In the genomic region with DNA sequence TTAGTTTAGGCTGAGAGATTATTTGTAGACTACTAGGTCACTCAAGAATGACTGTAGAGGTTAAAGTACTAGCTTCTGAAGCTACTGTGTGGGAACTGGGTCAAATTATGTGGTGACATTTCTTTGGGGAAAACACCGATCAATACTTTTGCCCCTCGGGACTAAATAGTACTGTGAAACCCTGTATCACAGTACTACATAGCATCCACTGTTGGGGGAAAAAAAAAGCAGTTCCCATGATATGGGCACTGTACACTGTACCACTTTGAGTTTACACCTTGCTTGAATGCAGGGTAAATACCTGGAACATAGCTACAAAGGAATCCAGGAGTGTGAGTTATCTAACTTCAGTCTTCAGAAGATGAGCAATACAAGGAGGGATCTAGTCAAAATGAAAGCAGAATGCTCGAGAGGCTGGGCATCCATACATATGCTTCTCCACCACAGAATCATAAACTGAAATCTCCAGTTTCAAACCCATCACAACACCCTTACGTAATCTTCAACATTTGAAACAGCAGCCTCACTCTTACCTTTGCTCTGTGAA, we compare ENCODE assay signal across 15 cellular contexts.
DNase-seq lines count a peak whose midpoint lies in the region; ATAC-seq, FAIRE-seq and TF ChIP-seq lines count a peak whose summit lies in the region.
"Had no signal": no experiment of that assay in that cellular context is flagged by ENCODE, and none has a peak within 500 bp of the region (broad histone marks: within the 10 kb centered on the region; RNA-seq: fewer than 3 reads in every experiment).

No MANE protein-coding gene starts in this region.

- DNase-seq in Peyer's patch (no peak), GM19239 (ENCODE audit: insufficient read length, low spot score) (no peak), islet precursor cell (no peak), omental fat pad (ENCODE audit: low spot score) (no peak)
- DNase-seq: activated CD4-positive, alpha-beta T cell treated with anti-CD3 and anti-CD28 coated beads, Interleukin-2, amount 50 U/mL, for 4 hours; activated effector memory CD4-positive, alpha-beta T cell treated with anti-CD3 and anti-CD28 coated beads, Interleukin-2, amount 50 U/mL, for 16 hours; HCEC 1CT; NCI-H1105; stimulated activated CD4-positive, alpha-beta T cell treated with anti-CD3 and anti-CD28 coated beads, Interleukin-12 subunit alpha, Interleukin-12 subunit beta, amount 100 ng/mL, for 4 hours had no signal

- H3K36me3 ChIP-seq in Loucy (ENCODE audit: insufficient read depth, low read length) (no peaks in the 10 kb centered on the region), Peyer's patch (no peaks in the 10 kb centered on the region)
- H3K36me3 ChIP-seq: BLaER1 treated with 17β-estradiol and CSF1 and Interleukin-3, amounts not matched to agents 10 nM and 100 nM had no signal

- no peak for FAIRE-seq in GM19239 (lab: Jason Lieb, UNC)

- H3K9me3 ChIP-seq in Loucy (ENCODE audit: insufficient read depth, low read depth, low read length) (no peaks in the 10 kb centered on the region), Peyer's patch (no peaks in the 10 kb centered on the region)
- H3K9me3 ChIP-seq: BLaER1 treated with 17β-estradiol and CSF1 and Interleukin-3, amounts not matched to agents 10 nM and 100 nM had no signal

- no peak overlapping the region for H3K27ac ChIP-seq in Peyer's patch
- H3K27ac ChIP-seq: BLaER1 treated with 17β-estradiol and CSF1 and Interleukin-3, amounts not matched to agents 10 nM and 100 nM; RWPE1 had no signal

- no peaks in the 10 kb centered on the region for H4K20me1 ChIP-seq in Loucy (ENCODE audit: insufficient read depth, low read length, poor library complexity, severe bottlenecking)
- H4K20me1 ChIP-seq: BLaER1 treated with 17β-estradiol and CSF1 and Interleukin-3, amounts not matched to agents 10 nM and 100 nM had no signal

- H3K9me2 ChIP-seq in Loucy (replicated peaks; ENCODE audit: low read depth, low read length): no peaks in the 10 kb centered on the region

- H3K27me3 ChIP-seq in Loucy (ENCODE audit: insufficient read depth, low read length, poor library complexity, severe bottlenecking) (no peaks in the 10 kb centered on the region), Peyer's patch (no peaks in the 10 kb centered on the region)
- H3K27me3 ChIP-seq: BLaER1 treated with 17β-estradiol and CSF1 and Interleukin-3, amounts not matched to agents 10 nM and 100 nM had no signal

- no peaks in the 10 kb centered on the region for H3K79me2 ChIP-seq in Loucy (ENCODE audit: insufficient read depth, low read length)

- H3K4me2 ChIP-seq in Loucy (ENCODE audit: low read depth, low read length, poor library complexity, severe bottlenecking): no peak overlapping the region
- H3K4me2 ChIP-seq: BLaER1 treated with 17β-estradiol and CSF1 and Interleukin-3, amounts not matched to agents 10 nM and 100 nM had no signal

- TF ChIP-seq POLR2A in Peyer's patch (IDR thresholded peaks at IDR 0.05): no peak

- H3K4me3 ChIP-seq in Loucy (ENCODE audit: low read length, poor library complexity, severe bottlenecking): no peak overlapping the region
- H3K4me3 ChIP-seq in Peyer's patch: no peak overlapping the region
- H3K4me3 ChIP-seq: BLaER1 treated with 17β-estradiol and CSF1 and Interleukin-3, amounts not matched to agents 10 nM and 100 nM had no signal

- H3K9ac ChIP-seq in Loucy (ENCODE audit: low read depth, low read length, poor library complexity, severe bottlenecking): no peak overlapping the region
- H3K9ac ChIP-seq: BLaER1 treated with 17β-estradiol and CSF1 and Interleukin-3, amounts not matched to agents 10 nM and 100 nM had no signal

- no peaks in the 10 kb centered on the region for H3K4me1 ChIP-seq in Loucy (ENCODE audit: insufficient read depth, low read length, poor library complexity, severe bottlenecking)
- no peaks in the 10 kb centered on the region for H3K4me1 ChIP-seq in Peyer's patch
- H3K4me1 ChIP-seq: BLaER1 treated with 17β-estradiol and CSF1 and Interleukin-3, amounts not matched to agents 10 nM and 100 nM had no signal

- ATAC-seq in GM18519 (IDR thresholded peaks at IDR 0.05; ENCODE audit: low FRiP score, unreplicated experiment) (peak; percentile 88), GM21360 (IDR thresholded peaks at IDR 0.05; ENCODE audit: unreplicated experiment) (peak; percentile 66), HG03039 (IDR thresholded peaks at IDR 0.05; ENCODE audit: unreplicated experiment) (peak; percentile 74), omental fat pad (ENCODE audit: low FRiP score) (no peak)

- TF ChIP-seq CTCF in Loucy (conservative IDR thresholded peaks at IDR 0.05; ENCODE audit: low read length) (no peak), Peyer's patch (IDR thresholded peaks at IDR 0.05) (no peak), omental fat pad (IDR thresholded peaks at IDR 0.05) (no peak)

- no peaks in the 10 kb centered on the region for H3F3A ChIP-seq in Loucy (ENCODE audit: low read depth)

- H2AFZ ChIP-seq in Loucy (ENCODE audit: low read length): peak overlapping the region; percentile 50; the same call in 1 of the 2 replicates
